ENCODE assay signal across 20 cellular contexts in the genomic region with DNA sequence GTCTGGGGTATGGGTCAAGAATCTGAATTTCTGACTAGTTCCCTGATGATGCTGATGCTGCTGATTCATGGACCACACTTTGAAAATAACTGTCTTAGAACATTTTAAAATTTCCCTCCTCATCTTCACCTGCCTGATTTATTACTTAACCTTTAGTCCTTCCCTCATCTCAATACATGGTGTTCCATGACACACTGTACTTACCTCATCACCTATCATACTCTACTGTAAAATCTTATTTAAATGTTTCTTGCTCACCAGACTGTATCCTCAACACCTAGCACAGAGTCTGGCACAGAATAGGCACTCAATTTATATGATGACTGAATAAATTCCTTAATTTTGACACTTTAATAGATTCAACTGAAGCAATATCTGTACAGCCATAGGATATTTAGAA.
A peak's percentile ranks its signal among the peaks of the same experiment; 100 is the strongest.
DNase-seq lines count a peak whose midpoint lies in the region; ATAC-seq, FAIRE-seq and TF ChIP-seq lines count a peak whose summit lies in the region.
"Had no signal": no experiment of that assay in that cellular context is flagged by ENCODE, and none has a peak within 500 bp of the region (broad histone marks: within the 10 kb centered on the region; RNA-seq: fewer than 3 reads in every experiment).

No MANE protein-coding gene starts in this region.

- H3K23ac ChIP-seq in trophoblast cell (ENCODE audit: low read length) = no peak overlapping the region
- H3K23ac ChIP-seq in mesendoderm (ENCODE audit: low read length) = no peak overlapping the region

- H4K12ac ChIP-seq in trophoblast cell (ENCODE audit: low read depth, low read length) = no peak overlapping the region

- H2BK15ac ChIP-seq in mesendoderm (replicated peaks; ENCODE audit: low read depth) = no peak overlapping the region

- H3K36me3 Mint-ChIP-seq in activated naive CD8-positive, alpha-beta T cell treated with anti-CD3 and anti-CD28 coated beads, Interleukin-2, amount 50 U/mL, for 24 hours (ENCODE audit: low read depth) = no peaks in the 10 kb centered on the region
- H3K36me3 Mint-ChIP-seq in activated naive CD8-positive, alpha-beta T cell treated with anti-CD3 and anti-CD28 coated beads for 36 hours = peaks cover 3% of the 10 kb centered on the region

- H2AFZ ChIP-seq in trophoblast cell (ENCODE audit: insufficient read depth, low read length, poor library complexity) = no peak overlapping the region
- H2AFZ ChIP-seq: GM23248 had no signal

- no peak overlapping the region for H2BK12ac ChIP-seq in trophoblast cell (ENCODE audit: low read length)

- H3K4me1 Mint-ChIP-seq in activated naive CD8-positive, alpha-beta T cell treated with anti-CD3 and anti-CD28 coated beads, Interleukin-2, amount 50 U/mL, for 24 hours = peaks cover 25% of the 10 kb centered on the region
- H3K4me1 Mint-ChIP-seq in activated naive CD8-positive, alpha-beta T cell treated with anti-CD3 and anti-CD28 coated beads for 36 hours = peaks cover 17% of the 10 kb centered on the region

- no peaks in the 10 kb centered on the region for H3K27me3 Mint-ChIP-seq in activated naive CD8-positive, alpha-beta T cell treated with anti-CD3 and anti-CD28 coated beads, Interleukin-2, amount 50 U/mL, for 24 hours
- H3K27me3 Mint-ChIP-seq in activated naive CD8-positive, alpha-beta T cell treated with anti-CD3 and anti-CD28 coated beads for 36 hours = no peaks in the 10 kb centered on the region
- H3K27me3 Mint-ChIP-seq: CD4-positive, alpha-beta T cell had no signal

- H4K8ac ChIP-seq in trophoblast cell (ENCODE audit: low read depth, low read length) = no peak overlapping the region
- H4K8ac ChIP-seq in mesendoderm (ENCODE audit: low read depth, low read length) = no peak overlapping the region

- no peak overlapping the region for H4K5ac ChIP-seq in mesendoderm (ENCODE audit: low read length)

- H3K79me1 ChIP-seq in trophoblast cell (ENCODE audit: low read length) = no peaks in the 10 kb centered on the region
- no peaks in the 10 kb centered on the region for H3K79me1 ChIP-seq in mesendoderm (ENCODE audit: low read length)

- H3K27me3 ChIP-seq in psoas muscle (ENCODE audit: insufficient read depth in 3 of 3, low read length in 2 of 3) = no peaks in the 10 kb centered on the region
- H3K27me3 ChIP-seq in trophoblast cell (ENCODE audit: insufficient read depth, low read length) = no peaks in the 10 kb centered on the region
- H3K27me3 ChIP-seq in mesendoderm (ENCODE audit: insufficient read depth, low read length, poor library complexity) = no peaks in the 10 kb centered on the region

- no peak overlapping the region for H3K27ac Mint-ChIP-seq in activated naive CD8-positive, alpha-beta T cell treated with anti-CD3 and anti-CD28 coated beads, Interleukin-2, amount 50 U/mL, for 24 hours
- no peak overlapping the region for H3K27ac Mint-ChIP-seq in activated naive CD8-positive, alpha-beta T cell treated with anti-CD3 and anti-CD28 coated beads for 36 hours
- H3K27ac Mint-ChIP-seq: CD4-positive, alpha-beta T cell had no signal

- H3K4me3 ChIP-seq in psoas muscle = no peak overlapping the region
- H3K4me3 ChIP-seq in trophoblast cell (ENCODE audit: low read depth, low read length) = no peak overlapping the region
- no peak overlapping the region for H3K4me3 ChIP-seq in mesendoderm (ENCODE audit: low read length)
- H3K4me3 ChIP-seq: GM23248 had no signal

- H3K9me3 ChIP-seq in psoas muscle (peaks cover 8% of the 10 kb centered on the region), trophoblast cell (ENCODE audit: insufficient read depth, low read depth, low read length) (no peaks in the 10 kb centered on the region)

- H3K4me3 Mint-ChIP-seq in activated naive CD8-positive, alpha-beta T cell treated with anti-CD3 and anti-CD28 coated beads, Interleukin-2, amount 50 U/mL, for 24 hours = no peak overlapping the region
- H3K4me3 Mint-ChIP-seq in activated naive CD8-positive, alpha-beta T cell treated with anti-CD3 and anti-CD28 coated beads for 36 hours = no peak overlapping the region
- H3K4me3 Mint-ChIP-seq: CD4-positive, alpha-beta T cell had no signal

- no peak for DNase-seq in activated naive CD8-positive, alpha-beta T cell treated with anti-CD3 and anti-CD28 coated beads, Interleukin-2, amount 50 U/mL, for 24 hours
- no peak for DNase-seq in activated naive CD8-positive, alpha-beta T cell treated with anti-CD3 and anti-CD28 coated beads for 36 hours
- no peak for DNase-seq in H54 (ENCODE audit: insufficient read length, low spot score)
- DNase-seq in psoas muscle = no peak
- DNase-seq in trophoblast cell = no peak
- no peak for DNase-seq in mesendoderm
- DNase-seq: AML-193; Caco-2; CD4-positive, alpha-beta T cell; DMS153; DMS79; GDM1; GM23248; HCEC 1CT; IMR-90 had no signal

- no peak overlapping the region for H3K9ac ChIP-seq in trophoblast cell (ENCODE audit: low read length)
- H3K9ac ChIP-seq in mesendoderm (ENCODE audit: low read length) = no peak overlapping the region
- H3K9ac ChIP-seq: GM23248 had no signal

- H3K79me2 ChIP-seq in trophoblast cell (ENCODE audit: control insufficient read depth, insufficient read depth, low read length, poor library complexity) (no peaks in the 10 kb centered on the region), mesendoderm (ENCODE audit: control insufficient read depth, insufficient read depth, low read length) (no peaks in the 10 kb centered on the region)

- no peak overlapping the region for H3K56ac ChIP-seq in mesendoderm (ENCODE audit: low read length)

- no peak overlapping the region for H3K4me2 ChIP-seq in trophoblast cell (ENCODE audit: low read length)
- no peak overlapping the region for H3K4me2 ChIP-seq in mesendoderm (ENCODE audit: low read length)

- intact Hi-C loops in psoas muscle (cut with DNase I) = loop anchor here in 1 of 2 donors (5.0 kb wide), 1 partner anchor 36 kb away; no protein-coding TSS in a partner anchor

- peak; percentile 66 for FAIRE-seq in H54 (lab: Jason Lieb, UNC)
- FAIRE-seq: A204.1, GM12892, GM18507, HTR-8/SVneo had no signal

- H3K14ac ChIP-seq in trophoblast cell (ENCODE audit: low read length) = no peak overlapping the region

- H2AK5ac ChIP-seq in trophoblast cell (ENCODE audit: low read length) = no peak overlapping the region
- H2AK5ac ChIP-seq in mesendoderm (ENCODE audit: low read length) = no peak overlapping the region

- H3K9me3 Mint-ChIP-seq in activated naive CD8-positive, alpha-beta T cell treated with anti-CD3 and anti-CD28 coated beads, Interleukin-2, amount 50 U/mL, for 24 hours = peaks cover 3% of the 10 kb centered on the region
- peaks cover 7% of the 10 kb centered on the region for H3K9me3 Mint-ChIP-seq in activated naive CD8-positive, alpha-beta T cell treated with anti-CD3 and anti-CD28 coated beads for 36 hours

- H2BK5ac ChIP-seq in trophoblast cell (ENCODE audit: low read depth, low read length, poor library complexity) = no peak overlapping the region
- no peak overlapping the region for H2BK5ac ChIP-seq in mesendoderm (ENCODE audit: low read length)

- H3K27ac ChIP-seq in psoas muscle = peak overlapping the region; percentile 43
- no peak overlapping the region for H3K27ac ChIP-seq in trophoblast cell (ENCODE audit: low read depth, low read length)
- no peak overlapping the region for H3K27ac ChIP-seq in mesendoderm (ENCODE audit: low read depth, low read length)
- H3K27ac ChIP-seq: C4-2B had no signal

- TF ChIP-seq POLR2A in H54 (IDR thresholded peaks at IDR 0.05; ENCODE audit: low read depth, low read length) = no peak

- ATAC-seq in activated naive CD8-positive, alpha-beta T cell treated with anti-CD3 and anti-CD28 coated beads, Interleukin-2, amount 50 U/mL, for 24 hours = peak; percentile 78
- peak; percentile 43 to 80 (median 71) for ATAC-seq in psoas muscle

- H3K18ac ChIP-seq in trophoblast cell (ENCODE audit: low read length) = no peak overlapping the region
- H3K18ac ChIP-seq in mesendoderm (ENCODE audit: low read length) = no peak overlapping the region

- TF ChIP-seq CTCF in psoas muscle (IDR thresholded peaks at IDR 0.05) = no peak

- H3K4ac ChIP-seq in trophoblast cell (ENCODE audit: low read depth, low read length) = no peak overlapping the region
- H3K4ac ChIP-seq in mesendoderm (ENCODE audit: low read depth, low read length) = no peak overlapping the region

- H2BK120ac ChIP-seq in trophoblast cell (ENCODE audit: insufficient read depth, low read length, poor library complexity) (no peak overlapping the region), mesendoderm (ENCODE audit: low read depth, low read length) (no peak overlapping the region)

- H4K91ac ChIP-seq in trophoblast cell (ENCODE audit: low read depth, low read length) = no peak overlapping the region

- H3K36me3 ChIP-seq in psoas muscle (ENCODE audit: insufficient read depth in 1 of 2, low read depth in 1 of 2) (no peaks in the 10 kb centered on the region), trophoblast cell (ENCODE audit: control insufficient read depth in 1 of 2, insufficient read depth in 2 of 2, low read length in 2 of 2) (no peaks in the 10 kb centered on the region), mesendoderm (ENCODE audit: control insufficient read depth, insufficient read depth, low read length) (no peaks in the 10 kb centered on the region)

- H3K4me1 ChIP-seq in psoas muscle (peaks cover 12% of the 10 kb centered on the region), trophoblast cell (ENCODE audit: control insufficient read depth in 1 of 2, insufficient read depth in 2 of 2, low read length in 2 of 2) (no peaks in the 10 kb centered on the region), mesendoderm (ENCODE audit: control insufficient read depth, low read depth, low read length) (no peaks in the 10 kb centered on the region)
- H3K4me1 ChIP-seq: Caco-2 had no signal
